In the genomic region with DNA sequence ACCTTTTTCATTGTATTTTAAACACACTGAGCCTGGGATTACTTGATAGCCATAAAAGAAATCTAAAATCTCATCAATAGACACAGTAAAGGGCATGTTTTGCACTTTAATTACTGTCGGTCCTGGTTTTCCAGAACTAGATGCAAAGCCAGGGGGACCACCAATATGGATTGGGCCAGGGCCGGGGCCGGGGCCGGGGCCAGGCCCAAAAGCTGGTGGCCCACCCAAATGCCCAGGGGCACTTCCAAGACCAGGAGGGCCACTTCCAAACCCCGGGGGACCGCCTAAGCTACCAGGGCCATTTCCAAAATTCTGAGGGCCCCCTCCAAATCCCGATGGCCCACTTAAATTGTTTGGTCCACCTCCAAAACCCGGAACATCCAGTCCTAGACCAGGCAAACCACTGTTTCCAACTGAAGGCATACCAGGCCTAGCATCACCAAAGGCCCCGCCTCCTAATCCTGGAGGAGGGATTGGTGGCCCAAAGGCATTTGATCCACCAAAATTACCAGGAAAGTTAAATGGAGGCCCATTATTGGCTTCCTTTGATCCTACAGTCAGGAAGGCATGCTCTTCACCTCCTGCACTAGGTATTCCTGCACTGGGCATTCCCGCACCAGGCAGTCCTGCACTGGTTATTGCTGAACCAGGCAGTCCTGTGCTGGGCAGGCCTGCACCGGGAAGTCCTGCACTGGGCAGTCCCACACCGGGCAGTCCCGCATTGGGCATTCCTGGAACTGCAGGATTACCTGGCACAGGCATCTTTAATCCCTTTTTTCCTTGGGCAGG, we compare ENCODE assay signal across 1 cellular context.
TF ChIP-seq lines count a peak whose summit lies in the region.

No MANE protein-coding gene starts in this region.

TF ChIP-seq in HepG2, 621 proteins besides CTCF, POLR2A, EP300 and RAD21 (continued from another document):
- no peak for TF ChIP-seq ZNF280B (CRISPR knock-in tag; IDR thresholded peaks at IDR 0.05; ENCODE audit: borderline replicate concordance)
- TF ChIP-seq, protein P1, sequence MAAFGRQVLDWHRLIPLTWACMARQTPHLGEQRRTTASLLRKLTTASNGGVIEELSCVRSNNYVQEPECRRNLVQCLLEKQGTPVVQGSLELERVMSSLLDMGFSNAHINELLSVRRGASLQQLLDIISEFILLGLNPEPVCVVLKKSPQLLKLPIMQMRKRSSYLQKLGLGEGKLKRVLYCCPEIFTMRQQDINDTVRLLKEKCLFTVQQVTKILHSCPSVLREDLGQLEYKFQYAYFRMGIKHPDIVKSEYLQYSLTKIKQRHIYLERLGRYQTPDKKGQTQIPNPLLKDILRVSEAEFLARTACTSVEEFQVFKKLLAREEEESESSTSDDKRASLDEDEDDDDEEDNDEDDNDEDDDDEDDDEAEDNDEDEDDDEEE (CRISPR knock-in tag; IDR thresholded peaks at IDR 0.05): 0 out of 2 replicates have a peak, but pooled peaks have one; percentile 27
- TF ChIP-seq, protein P2, sequence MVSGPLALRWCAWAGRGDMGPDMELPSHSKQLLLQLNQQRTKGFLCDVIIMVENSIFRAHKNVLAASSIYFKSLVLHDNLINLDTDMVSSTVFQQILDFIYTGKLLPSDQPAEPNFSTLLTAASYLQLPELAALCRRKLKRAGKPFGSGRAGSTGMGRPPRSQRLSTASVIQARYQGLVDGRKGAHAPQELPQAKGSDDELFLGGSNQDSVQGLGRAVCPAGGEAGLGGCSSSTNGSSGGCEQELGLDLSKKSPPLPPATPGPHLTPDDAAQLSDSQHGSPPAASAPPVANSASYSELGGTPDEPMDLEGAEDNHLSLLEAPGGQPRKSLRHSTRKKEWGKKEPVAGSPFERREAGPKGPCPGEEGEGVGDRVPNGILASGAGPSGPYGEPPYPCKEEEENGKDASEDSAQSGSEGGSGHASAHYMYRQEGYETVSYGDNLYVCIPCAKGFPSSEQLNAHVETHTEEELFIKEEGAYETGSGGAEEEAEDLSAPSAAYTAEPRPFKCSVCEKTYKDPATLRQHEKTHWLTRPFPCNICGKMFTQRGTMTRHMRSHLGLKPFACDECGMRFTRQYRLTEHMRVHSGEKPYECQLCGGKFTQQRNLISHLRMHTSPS (CRISPR knock-in tag; IDR thresholded peaks at IDR 0.05; ENCODE audit: low read depth): no peak
- no peak for TF ChIP-seq CREB1 (IDR thresholded peaks at IDR 0.05)
- TF ChIP-seq CREB1 (CRISPR knock-in tag; IDR thresholded peaks at IDR 0.05): no peak
- no peak for TF ChIP-seq RXRB (CRISPR knock-in tag; IDR thresholded peaks at IDR 0.05; ENCODE audit: borderline replicate concordance)
- no peak for TF ChIP-seq ZNF225 (CRISPR knock-in tag; IDR thresholded peaks at IDR 0.05)
- no peak for TF ChIP-seq GTF3A (CRISPR knock-in tag; conservative IDR thresholded peaks at IDR 0.05)
- TF ChIP-seq SMYD3 (CRISPR knock-in tag; IDR thresholded peaks at IDR 0.05): no peak
- TF ChIP-seq FOXK2 (IDR thresholded peaks at IDR 0.05): no peak
- no peak for TF ChIP-seq ZNF33A (CRISPR knock-in tag; IDR thresholded peaks at IDR 0.05; ENCODE audit: borderline replicate concordance)
- no peak for TF ChIP-seq SIX1 (CRISPR knock-in tag; IDR thresholded peaks at IDR 0.05; ENCODE audit: borderline replicate concordance)
- TF ChIP-seq ZNF768 (CRISPR knock-in tag; IDR thresholded peaks at IDR 0.05): 0 out of 2 replicates have a peak, but pooled peaks have one; percentile 31
- no peak for TF ChIP-seq SMARCC2 (IDR thresholded peaks at IDR 0.05)
- peak; percentile 97 for TF ChIP-seq RBM22 (optimal IDR thresholded peaks at IDR 0.05; ENCODE audit: low read length)
- TF ChIP-seq, protein P3, sequence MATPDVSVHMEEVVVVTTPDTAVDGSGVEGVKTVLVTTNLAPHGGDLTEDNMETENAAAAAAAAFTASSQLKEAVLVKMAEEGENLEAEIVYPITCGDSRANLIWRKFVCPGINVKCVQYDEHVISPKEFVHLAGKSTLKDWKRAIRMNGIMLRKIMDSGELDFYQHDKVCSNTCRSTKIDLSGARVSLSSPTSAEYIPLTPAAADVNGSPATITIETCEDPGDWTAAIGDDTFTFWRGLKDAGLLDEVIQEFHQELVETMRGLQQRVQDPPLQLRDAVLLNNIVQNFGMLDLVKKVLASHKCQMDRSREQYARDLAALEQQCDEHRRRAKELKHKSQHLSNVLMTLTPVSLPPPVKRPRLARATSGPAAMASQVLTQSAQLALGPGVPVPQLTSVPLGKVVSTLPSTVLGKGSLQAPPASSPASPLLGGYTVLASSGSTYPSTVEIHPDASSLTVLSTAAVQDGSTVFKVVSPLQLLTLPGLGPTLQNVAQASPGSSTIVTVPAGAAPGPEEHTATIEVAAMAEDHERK (CRISPR knock-in tag; IDR thresholded peaks at IDR 0.05; ENCODE audit: low read depth): no peak
- no peak for TF ChIP-seq MIER3 (CRISPR knock-in tag; IDR thresholded peaks at IDR 0.05; ENCODE audit: borderline replicate concordance)
- TF ChIP-seq TP53 (CRISPR knock-in tag; conservative IDR thresholded peaks at IDR 0.05): no peak
- TF ChIP-seq, protein P4, sequence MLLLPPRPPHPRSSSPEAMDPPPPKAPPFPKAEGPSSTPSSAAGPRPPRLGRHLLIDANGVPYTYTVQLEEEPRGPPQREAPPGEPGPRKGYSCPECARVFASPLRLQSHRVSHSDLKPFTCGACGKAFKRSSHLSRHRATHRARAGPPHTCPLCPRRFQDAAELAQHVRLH (CRISPR knock-in tag; IDR thresholded peaks at IDR 0.05; ENCODE audit: borderline replicate concordance, low read depth): no peak
- no peak for TF ChIP-seq ZNF788 (CRISPR knock-in tag; IDR thresholded peaks at IDR 0.05; ENCODE audit: borderline replicate concordance)
- TF ChIP-seq ZBTB20 (CRISPR knock-in tag; IDR thresholded peaks at IDR 0.05; ENCODE audit: borderline replicate concordance, low read depth): no peak
- no peak for TF ChIP-seq NCOR1 (IDR thresholded peaks at IDR 0.05; ENCODE audit: borderline replicate concordance, low read length)
- no peak for TF ChIP-seq NFKBIZ (CRISPR knock-in tag; IDR thresholded peaks at IDR 0.05)
- no peak for TF ChIP-seq ZBTB26 (CRISPR knock-in tag; IDR thresholded peaks at IDR 0.05; ENCODE audit: borderline replicate concordance)
- TF ChIP-seq ZNF75D (CRISPR knock-in tag; IDR thresholded peaks at IDR 0.05; ENCODE audit: borderline replicate concordance): no peak
- TF ChIP-seq PHF21A (CRISPR knock-in tag; IDR thresholded peaks at IDR 0.05): no peak
- no peak for TF ChIP-seq ZNF24 (IDR thresholded peaks at IDR 0.05)
- TF ChIP-seq, protein P5, sequence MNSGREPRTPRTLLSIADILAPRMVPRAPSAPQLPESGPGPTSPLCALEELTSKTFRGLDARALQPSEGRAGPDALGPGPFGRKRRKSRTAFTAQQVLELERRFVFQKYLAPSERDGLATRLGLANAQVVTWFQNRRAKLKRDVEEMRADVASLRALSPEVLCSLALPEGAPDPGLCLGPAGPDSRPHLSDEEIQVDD (CRISPR knock-in tag; IDR thresholded peaks at IDR 0.05; ENCODE audit: borderline replicate concordance): no peak
- peak; percentile 44 for TF ChIP-seq AGO1 (IDR thresholded peaks at IDR 0.05; ENCODE audit: low read depth, low read length, poor library complexity, severe bottlenecking)
- TF ChIP-seq DR1 (CRISPR knock-in tag; IDR thresholded peaks at IDR 0.05): no peak
- no peak for TF ChIP-seq ZNF761 (CRISPR knock-in tag; conservative IDR thresholded peaks at IDR 0.05)
- no peak for TF ChIP-seq ZNF205 (CRISPR knock-in tag; IDR thresholded peaks at IDR 0.05)
- TF ChIP-seq ZBTB25 (CRISPR knock-in tag; IDR thresholded peaks at IDR 0.05): no peak
- no peak for TF ChIP-seq ZSCAN21 (CRISPR knock-in tag; IDR thresholded peaks at IDR 0.05; ENCODE audit: borderline replicate concordance)
- TF ChIP-seq PRMT3 (CRISPR knock-in tag; IDR thresholded peaks at IDR 0.05; ENCODE audit: borderline replicate concordance, low read depth): no peak
- TF ChIP-seq KLF15 (CRISPR knock-in tag; IDR thresholded peaks at IDR 0.05; ENCODE audit: borderline replicate concordance): no peak
- TF ChIP-seq ZNF235 (CRISPR knock-in tag; IDR thresholded peaks at IDR 0.05; ENCODE audit: borderline replicate concordance): no peak
- TF ChIP-seq POLR2G (IDR thresholded peaks at IDR 0.05; ENCODE audit: low read depth, low read length): peak; percentile 40
- no peak for TF ChIP-seq ZFP36 (IDR thresholded peaks at IDR 0.05; ENCODE audit: borderline replicate concordance, low read depth, low read length, partially characterized antibody)
- TF ChIP-seq FOXM1 (CRISPR knock-in tag; IDR thresholded peaks at IDR 0.05): no peak
- no peak for TF ChIP-seq ZKSCAN5 (CRISPR knock-in tag; IDR thresholded peaks at IDR 0.05)
- TF ChIP-seq ZNF724P (CRISPR knock-in tag; IDR thresholded peaks at IDR 0.05; ENCODE audit: borderline replicate concordance): no peak
- no peak for TF ChIP-seq ZNF740 (CRISPR knock-in tag; IDR thresholded peaks at IDR 0.05)
- TF ChIP-seq HIVEP1 (CRISPR knock-in tag; IDR thresholded peaks at IDR 0.05): no peak
- 0 out of 2 replicates have a peak, but pooled peaks have one; percentile 19 for TF ChIP-seq TBX2 (CRISPR knock-in tag; IDR thresholded peaks at IDR 0.05; ENCODE audit: borderline replicate concordance)
- TF ChIP-seq CBX5 (CRISPR knock-in tag; IDR thresholded peaks at IDR 0.05; ENCODE audit: borderline replicate concordance): no peak
- 0 out of 2 replicates have a peak, but pooled peaks have one; percentile 11 for TF ChIP-seq KMT2A (CRISPR knock-in tag; IDR thresholded peaks at IDR 0.05)
